ENCODE assay signal across 8 cellular contexts in the genomic region with DNA sequence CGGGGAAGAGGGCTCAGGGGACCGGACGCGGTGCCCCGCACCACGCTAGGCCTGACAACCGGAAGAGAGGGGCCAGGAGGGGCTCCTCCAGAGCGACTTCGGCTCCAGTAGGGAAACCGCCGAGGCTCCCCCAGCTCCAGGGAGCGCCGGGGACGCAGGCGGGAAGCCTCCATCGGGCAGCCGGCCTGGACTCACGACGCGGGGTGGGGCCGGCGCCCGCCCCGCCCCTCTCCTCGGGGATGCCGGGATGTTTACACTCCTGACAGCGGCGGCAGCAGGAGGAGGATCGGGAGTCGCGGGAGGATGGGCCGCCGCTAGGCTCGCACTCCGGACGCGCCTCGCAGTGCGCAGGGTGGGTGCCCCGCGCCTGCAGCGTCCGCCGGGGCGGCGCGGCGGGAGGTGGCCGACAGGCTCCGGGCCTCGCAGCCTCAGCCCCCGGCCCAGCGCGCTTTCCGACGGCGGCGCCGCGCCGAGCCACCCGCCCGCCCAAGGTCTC. TPM values are rescaled to one million over a fixed set of nuclear protein-coding genes. Genes with fewer than 3 reads are reported as not detected.
DNase-seq lines count a peak whose midpoint lies in the region; ATAC-seq and TF ChIP-seq lines count a peak whose summit lies in the region.

Gene NEK7 (plus strand): TSS at position 254 of the 496 bp plus-strand sequence. CDS start 75,583 bp downstream, outside the sequence.

- H3K27ac ChIP-seq in DND-41 (ENCODE audit: low read length) (peak within 1 kb of the TSS; percentile 94), subcutaneous abdominal adipose tissue (ENCODE audit: low read depth, low read length) (peak within 1 kb of the TSS; percentile 95)

- H3K4me1 ChIP-seq in DND-41 (ENCODE audit: insufficient read depth, low read length): peaks cover 37% of the 10 kb centered on the region
- peaks cover 2 to 46% (median 46%) of the 10 kb centered on the region in 5 donors for H3K4me1 ChIP-seq in subcutaneous abdominal adipose tissue (ENCODE audit: control insufficient read depth in 5 of 5, insufficient read depth in 5 of 5, low read length in 5 of 5)

- DNase-seq in DND-41 (peak; percentile 80), fibroblast of gingiva (ENCODE audit: low read depth) (peak; percentile 85), myocyte (ENCODE audit: low read depth) (peak; percentile 89)
- no peak for DNase-seq in Jurkat, Clone E6-1 (ENCODE audit: low read depth, low spot score)

- H4K20me1 ChIP-seq in DND-41 (ENCODE audit: insufficient read depth, low read length): 0 out of 2 replicates have a peak, but pooled peaks cover 2% of the 10 kb centered on the region

- H3K4me3 Mint-ChIP-seq in activated T-helper 17 cell treated with anti-CD3 and anti-CD28 coated beads, Interleukin-2, amount 50 U/mL, for 72 hours: peak within 1 kb of the TSS; percentile 90

- peaks cover 20% of the 10 kb centered on the region for H3K4me1 Mint-ChIP-seq in activated T-helper 17 cell treated with anti-CD3 and anti-CD28 coated beads, Interleukin-2, amount 50 U/mL, for 72 hours

- ATAC-seq in DND-41 (ENCODE audit: insufficient read depth, low read depth) (peak; percentile 50), GM21723 (IDR thresholded peaks at IDR 0.05; ENCODE audit: unreplicated experiment) (peak; percentile 56)
- ATAC-seq in activated T-helper 17 cell treated with anti-CD3 and anti-CD28 coated beads, Interleukin-2, amount 50 U/mL, for 72 hours (replicated peaks): peak; percentile 53

- H3K27me3 ChIP-seq in DND-41 (ENCODE audit: insufficient read depth, low read length, poor library complexity) (no peaks in the 10 kb centered on the region), subcutaneous abdominal adipose tissue (ENCODE audit: control insufficient read depth in 5 of 5, insufficient read depth in 4 of 5, low read length in 5 of 5) (no peaks in the 10 kb centered on the region)

- H3K79me2 ChIP-seq in DND-41 (ENCODE audit: insufficient read depth, low read length): peaks cover 50% of the 10 kb centered on the region

- TF ChIP-seq CTCF in DND-41 (IDR thresholded peaks at IDR 0.05; ENCODE audit: borderline replicate concordance, extremely low read depth, low read length, poor library complexity, severe bottlenecking): peak; percentile 18

- H3K4me2 ChIP-seq in DND-41 (ENCODE audit: insufficient read depth, low read length): peak within 1 kb of the TSS; percentile 82

- peaks cover 16% of the 10 kb centered on the region for H3K36me3 Mint-ChIP-seq in activated T-helper 17 cell treated with anti-CD3 and anti-CD28 coated beads, Interleukin-2, amount 50 U/mL, for 72 hours (ENCODE audit: low read depth)

- H3K9ac ChIP-seq in DND-41 (ENCODE audit: low read depth, low read length): peak within 1 kb of the TSS; percentile 95
- peak within 1 kb of the TSS; percentile 82 to 95 (median 87) for H3K9ac ChIP-seq in subcutaneous abdominal adipose tissue (ENCODE audit: low read length in 5 of 5)

- no peaks in the 10 kb centered on the region for H3K27me3 Mint-ChIP-seq in activated T-helper 17 cell treated with anti-CD3 and anti-CD28 coated beads, Interleukin-2, amount 50 U/mL, for 72 hours

- peak within 1 kb of the TSS; percentile 67 for H2AFZ ChIP-seq in DND-41 (ENCODE audit: low read depth, low read length)

- H3K27ac Mint-ChIP-seq in activated T-helper 17 cell treated with anti-CD3 and anti-CD28 coated beads, Interleukin-2, amount 50 U/mL, for 72 hours: peak within 1 kb of the TSS; percentile 93

- H3K9me3 Mint-ChIP-seq in activated T-helper 17 cell treated with anti-CD3 and anti-CD28 coated beads, Interleukin-2, amount 50 U/mL, for 72 hours: no peaks in the 10 kb centered on the region

- peak within 1 kb of the TSS; percentile 55 to 64 for H3K4me3 ChIP-seq in DND-41 (ENCODE audit: low read depth in 1 of 2, low read length in 2 of 2)
- peak within 1 kb of the TSS; percentile 76 for H3K4me3 ChIP-seq in Jurkat, Clone E6-1 (ENCODE audit: low read length)
- H3K4me3 ChIP-seq in subcutaneous abdominal adipose tissue (ENCODE audit: low read depth in 1 of 5, low read length in 5 of 5): peak within 1 kb of the TSS; percentile 78 to 94 (median 82)

- no peaks in the 10 kb centered on the region; the same call in 1 of the 2 replicates for H3K36me3 ChIP-seq in DND-41 (ENCODE audit: insufficient read depth, low read length)
- no peaks in the 10 kb centered on the region for H3K36me3 ChIP-seq in subcutaneous abdominal adipose tissue (ENCODE audit: control insufficient read depth in 5 of 5, insufficient read depth in 5 of 5, low read length in 5 of 5)

- H3K9me3 ChIP-seq in DND-41 (ENCODE audit: insufficient read depth, low read length, severe bottlenecking) (no peaks in the 10 kb centered on the region), subcutaneous abdominal adipose tissue (ENCODE audit: control insufficient read depth in 5 of 5, low read length in 5 of 5) (no peaks in the 10 kb centered on the region)

TF ChIP-seq in PFSK-1, 5 proteins besides CTCF, POLR2A, EP300 and RAD21:
- TF ChIP-seq, protein P1, sequence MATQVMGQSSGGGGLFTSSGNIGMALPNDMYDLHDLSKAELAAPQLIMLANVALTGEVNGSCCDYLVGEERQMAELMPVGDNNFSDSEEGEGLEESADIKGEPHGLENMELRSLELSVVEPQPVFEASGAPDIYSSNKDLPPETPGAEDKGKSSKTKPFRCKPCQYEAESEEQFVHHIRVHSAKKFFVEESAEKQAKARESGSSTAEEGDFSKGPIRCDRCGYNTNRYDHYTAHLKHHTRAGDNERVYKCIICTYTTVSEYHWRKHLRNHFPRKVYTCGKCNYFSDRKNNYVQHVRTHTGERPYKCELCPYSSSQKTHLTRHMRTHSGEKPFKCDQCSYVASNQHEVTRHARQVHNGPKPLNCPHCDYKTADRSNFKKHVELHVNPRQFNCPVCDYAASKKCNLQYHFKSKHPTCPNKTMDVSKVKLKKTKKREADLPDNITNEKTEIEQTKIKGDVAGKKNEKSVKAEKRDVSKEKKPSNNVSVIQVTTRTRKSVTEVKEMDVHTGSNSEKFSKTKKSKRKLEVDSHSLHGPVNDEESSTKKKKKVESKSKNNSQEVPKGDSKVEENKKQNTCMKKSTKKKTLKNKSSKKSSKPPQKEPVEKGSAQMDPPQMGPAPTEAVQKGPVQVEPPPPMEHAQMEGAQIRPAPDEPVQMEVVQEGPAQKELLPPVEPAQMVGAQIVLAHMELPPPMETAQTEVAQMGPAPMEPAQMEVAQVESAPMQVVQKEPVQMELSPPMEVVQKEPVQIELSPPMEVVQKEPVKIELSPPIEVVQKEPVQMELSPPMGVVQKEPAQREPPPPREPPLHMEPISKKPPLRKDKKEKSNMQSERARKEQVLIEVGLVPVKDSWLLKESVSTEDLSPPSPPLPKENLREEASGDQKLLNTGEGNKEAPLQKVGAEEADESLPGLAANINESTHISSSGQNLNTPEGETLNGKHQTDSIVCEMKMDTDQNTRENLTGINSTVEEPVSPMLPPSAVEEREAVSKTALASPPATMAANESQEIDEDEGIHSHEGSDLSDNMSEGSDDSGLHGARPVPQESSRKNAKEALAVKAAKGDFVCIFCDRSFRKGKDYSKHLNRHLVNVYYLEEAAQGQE (IDR thresholded peaks at IDR 0.05; ENCODE audit: insufficient read depth in 1 of 2, low read depth in 2 of 2, low read length in 2 of 2): peak in 1 of 2 experiments; percentile 63; a peak in 1 of 4 replicates
- TF ChIP-seq SIN3A (IDR thresholded peaks at IDR 0.05; ENCODE audit: borderline replicate concordance, insufficient read depth, low read length) (peak; percentile 95; the same call in 1 of the 2 replicates), TAF1 (IDR thresholded peaks at IDR 0.05; ENCODE audit: borderline replicate concordance, insufficient read depth, low read length) (peak; percentile 89), FOXP2 (optimal IDR thresholded peaks at IDR 0.05; ENCODE audit: borderline replicate concordance, extremely low read depth, extremely low read length, insufficient read depth) (peak; percentile 99), POLR2AphosphoS5 (IDR thresholded peaks at IDR 0.05; ENCODE audit: low read depth, low read length) (peak; percentile 80)
TF ChIP-seq in PFSK-1: peak in this region for 5.

RNA-seq across cellular contexts. Expression of gene NEK7, which starts in this region (rescaled TPM):
- 120 TPM for polyA plus RNA-seq in Jurkat, Clone E6-1 (2012; ENCODE audit: insufficient read depth, insufficient read length)
- 34.9 TPM for polyA plus RNA-seq in PFSK-1 (2012; ENCODE audit: insufficient read length, low read depth)
- total RNA-seq in activated T-helper 17 cell treated with anti-CD3 and anti-CD28 coated beads, Interleukin-2, amount 50 U/mL, for 72 hours: 10 to 100 TPM; 64.3 to 76.9 TPM
- total RNA-seq in myocyte: 106 and 134 TPM in 2 replicates
- polyA plus RNA-seq in myocyte (2012): 48.1 TPM
